Comparison of ENCODE assay signal across 18 cellular contexts in the genomic region with DNA sequence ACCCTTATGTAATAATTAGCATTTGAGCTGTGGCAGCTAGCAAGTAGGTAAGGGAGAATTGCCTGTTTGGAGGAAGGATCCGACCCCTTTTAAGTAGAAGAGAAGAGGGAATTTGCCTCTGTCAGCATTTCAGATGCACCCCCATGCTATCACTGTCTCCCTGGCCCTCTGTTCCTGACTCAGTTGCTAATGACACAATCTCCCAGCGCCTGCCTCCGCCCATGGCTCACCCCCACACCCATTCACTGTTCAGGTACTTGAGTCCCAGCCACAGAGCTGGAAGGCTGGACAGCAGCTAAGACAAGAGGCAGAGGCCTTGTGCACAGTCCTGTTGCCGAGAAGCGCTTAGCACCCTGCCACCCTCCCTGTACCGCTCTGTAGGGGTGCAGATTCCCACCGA.
DNase-seq lines count a peak whose midpoint lies in the region; ATAC-seq, FAIRE-seq and TF ChIP-seq lines count a peak whose summit lies in the region.
"Had no signal": no experiment of that assay in that cellular context is flagged by ENCODE, and none has a peak within 500 bp of the region (broad histone marks: within the 10 kb centered on the region; RNA-seq: fewer than 3 reads in every experiment).

No MANE protein-coding gene starts in this region.

- H3K9me3 ChIP-seq in BLaER1 (no peaks in the 10 kb centered on the region), H9 (ENCODE audit: control insufficient read depth, low read depth, low read length) (no peaks in the 10 kb centered on the region), K562 (replicated peaks; ENCODE audit: control insufficient read depth, insufficient read depth, low read depth, low read length) (no peaks in the 10 kb centered on the region)

- H3K27ac Mint-ChIP-seq in H9 = peak overlapping the region in 2 of 3 experiments; percentile 42 to 79; a peak in 3 of 7 replicates
- H3K27ac Mint-ChIP-seq in activated CD8-positive, alpha-beta T cell treated with anti-CD3 and anti-CD28 coated beads, Interleukin-2, amount 10 ng/mL, durations not matched to agents 7 days and 5 days = no peak overlapping the region
- H3K27ac Mint-ChIP-seq: B cell, T-cell had no signal

- peak overlapping the region in 1 of 2 experiments; percentile 63; a peak in 3 of 5 replicates for H3K4me3 Mint-ChIP-seq in H9
- no peak overlapping the region for H3K4me3 Mint-ChIP-seq in activated CD8-positive, alpha-beta T cell treated with anti-CD3 and anti-CD28 coated beads, Interleukin-2, amount 10 ng/mL, durations not matched to agents 7 days and 5 days
- H3K4me3 Mint-ChIP-seq: B cell; CD8-positive, alpha-beta memory T cell; T-cell had no signal

- no peak for TF ChIP-seq RAD21 in K562 (CRISPR knock-in tag; conservative IDR thresholded peaks at IDR 0.05 in 1 of 2, IDR thresholded peaks at IDR 0.05 in 1 of 2)

- H3T11ph ChIP-seq in H9 (ENCODE audit: low read length) = no peak overlapping the region

- no CpG with 5 or more reads among the region's 7 CpGs for WGBS in H9 (ENCODE audit: extremely low coverage, insufficient read length, low lambda C conversion rate)
- WGBS in K562 (ENCODE audit: insufficient coverage, low coverage, missing lambda C conversion rate) = 4% methylated on average over 7 of the region's 7 CpGs

- H2BK20ac ChIP-seq in H9 (ENCODE audit: low read depth, low read length, poor library complexity, severe bottlenecking) = no peak overlapping the region

- no peak overlapping the region for H3K4me3 ChIP-seq in BLaER1
- no peak overlapping the region for H3K4me3 ChIP-seq in K562
- H3K4me3 ChIP-seq: SJSA1 had no signal

- no peak overlapping the region for H2BK12ac ChIP-seq in H9 (ENCODE audit: insufficient read length, low read depth, low read length)

- H4K91ac ChIP-seq in H9 (ENCODE audit: insufficient read length, low read depth, low read length) = no peak overlapping the region

- peaks cover 0 to 8% (median 2%) of the 10 kb centered on the region in 3 experiments; a peak in 3 of 7 replicates for H3K36me3 Mint-ChIP-seq in H9 (ENCODE audit: insufficient read depth in 1 of 3, low read depth in 3 of 3)
- H3K36me3 Mint-ChIP-seq in activated CD8-positive, alpha-beta T cell treated with anti-CD3 and anti-CD28 coated beads, Interleukin-2, amount 10 ng/mL, durations not matched to agents 7 days and 5 days (ENCODE audit: low read depth) = no peaks in the 10 kb centered on the region
- H3K36me3 Mint-ChIP-seq: T-cell had no signal

- H3K4me1 Mint-ChIP-seq in H9 = peaks cover 41 to 58% of the 10 kb centered on the region in 2 experiments
- no peaks in the 10 kb centered on the region for H3K4me1 Mint-ChIP-seq in activated CD8-positive, alpha-beta T cell treated with anti-CD3 and anti-CD28 coated beads, Interleukin-2, amount 10 ng/mL, durations not matched to agents 7 days and 5 days (ENCODE audit: low read depth)
- H3K4me1 Mint-ChIP-seq: CD8-positive, alpha-beta memory T cell; T-cell had no signal

- H2AFZ ChIP-seq in H9 (ENCODE audit: low read length) (no peak overlapping the region), K562 (ENCODE audit: low read depth, low read length) (no peak overlapping the region)

- H3K27me3 Mint-ChIP-seq in H9 (ENCODE audit: low read depth) = peaks cover 56% of the 10 kb centered on the region
- H3K27me3 Mint-ChIP-seq in activated CD8-positive, alpha-beta T cell treated with anti-CD3 and anti-CD28 coated beads, Interleukin-2, amount 10 ng/mL, durations not matched to agents 7 days and 5 days (ENCODE audit: low read depth) = peaks cover 13% of the 10 kb centered on the region
- H3K27me3 Mint-ChIP-seq: B cell; CD8-positive, alpha-beta memory T cell; T-cell had no signal

- no peak overlapping the region for H4K8ac ChIP-seq in H9 (replicated peaks; ENCODE audit: insufficient read length, low read depth, low read length)

- no peak overlapping the region; the same call in 1 of the 2 replicates for H3K14ac ChIP-seq in H9 (ENCODE audit: insufficient read depth, low read length)

- H3K4me1 ChIP-seq in BLaER1 (peaks cover 65% of the 10 kb centered on the region), H9 (ENCODE audit: insufficient read depth, low read length) (peaks cover 4% of the 10 kb centered on the region; the same call in 1 of the 2 replicates), K562 (replicated peaks in 1 of 2; ENCODE audit: control insufficient read depth in 2 of 2, insufficient read depth in 2 of 2, low read length in 2 of 2) (peaks cover 0 to 1% of the 10 kb centered on the region in 2 experiments; a peak in 1 of 5 replicates)
- H3K4me1 ChIP-seq: SJSA1 had no signal

- ATAC-seq in K562 (no peak), GM18870 (IDR thresholded peaks at IDR 0.05; ENCODE audit: unreplicated experiment) (no peak)
- ATAC-seq in activated CD8-positive, alpha-beta T cell treated with anti-CD3 and anti-CD28 coated beads, Interleukin-2, amount 10 ng/mL, durations not matched to agents 7 days and 5 days = no peak
- ATAC-seq: T-cell had no signal

- no TSS peak for BruUV-seq in K562 (replicated peaks; lab: Mats Ljungman, UMichigan)

- POLR2A ChIA-PET in K562 (lab: Yijun Ruan, JAX) = no interaction called here
- POLR2A ChIA-PET in activated CD8-positive, alpha-beta T cell treated with anti-CD3 and anti-CD28 coated beads, Interleukin-2, amount 10 ng/mL, durations not matched to agents 7 days and 5 days (lab: Charles Lee) = no interaction called here

- FAIRE-seq in K562 (lab: Jason Lieb, UNC) = no peak

- CTCF ChIA-PET in K562 (lab: Yijun Ruan, JAX; ENCODE audit: low intra/inter-chr PET ratio) = no interaction called here
- CTCF ChIA-PET in activated CD8-positive, alpha-beta T cell treated with anti-CD3 and anti-CD28 coated beads, Interleukin-2, amount 10 ng/mL, durations not matched to agents 7 days and 5 days (lab: Charles Lee) = no interaction called here

- no peak for TF ChIP-seq CTCF in H9 (conservative IDR thresholded peaks at IDR 0.05)
- TF ChIP-seq CTCF in K562 (IDR thresholded peaks at IDR 0.05 in 2 of 3, conservative IDR thresholded peaks at IDR 0.05 in 1 of 3; ENCODE audit: insufficient read depth in 2 of 3, low read depth in 1 of 3, low read length in 3 of 3) = no peak

- DNase-seq in H9 (no peak), K562 (ENCODE audit: extremely low read depth in 1 of 4, low spot score in 3 of 4) (no peak), iPS-NIHi7 (ENCODE audit: extremely low spot score) (peak; percentile 39), hypothalamus (lab: John Stamatoyannopoulos, UW) (no peak)
- DNase-seq in activated CD8-positive, alpha-beta T cell treated with anti-CD3 and anti-CD28 coated beads, Interleukin-2, amount 10 ng/mL, durations not matched to agents 7 days and 5 days = no peak
- DNase-seq in activated CD4-positive, CD25-positive, alpha-beta regulatory T cell treated with anti-CD3 and anti-CD28 coated beads, Interleukin-2, amount 50 U/mL, for 72 hours = no peak
- DNase-seq: ACHN; CD8-positive, alpha-beta memory T cell; EL; NCI-H1105 treated with DMSO at 0.1 percent for 48 hours; NCI-H226; T-cell had no signal

- H3K36me3 ChIP-seq in BLaER1 (peaks cover 13% of the 10 kb centered on the region), K562 (ENCODE audit: control insufficient read depth, insufficient read depth, low read length) (no peaks in the 10 kb centered on the region)
- H3K36me3 ChIP-seq: SJSA1 had no signal

- H2BK5ac ChIP-seq in H9 (ENCODE audit: insufficient read length, low read length) = no peak overlapping the region

- H4K20me1 ChIP-seq in BLaER1 = peaks cover 7% of the 10 kb centered on the region; the same call in 1 of the 2 replicates
- H4K20me1 ChIP-seq in H9 (ENCODE audit: control insufficient read depth, insufficient read depth, insufficient read length) = no peaks in the 10 kb centered on the region
- 0 out of 2 replicates have a peak, but pooled peaks cover 8% of the 10 kb centered on the region for H4K20me1 ChIP-seq in K562 (replicated peaks; ENCODE audit: control insufficient read depth, insufficient read depth, low read length)

- H3K4me2 ChIP-seq in BLaER1 = peak overlapping the region; percentile 81
- H3K4me2 ChIP-seq in H9 (ENCODE audit: insufficient read depth, insufficient read length, low read length) = peak overlapping the region; percentile 27
- no peak overlapping the region for H3K4me2 ChIP-seq in K562 (ENCODE audit: insufficient read depth, low read length)
- H3K4me2 ChIP-seq: KMS-11 had no signal

- no peak for TF ChIP-seq POLR2A in K562 (conservative IDR thresholded peaks at IDR 0.05)

- TF ChIP-seq EP300 in K562 (IDR thresholded peaks at IDR 0.05; ENCODE audit: low read length) = no peak

- no peaks in the 10 kb centered on the region for H3K9me1 ChIP-seq in K562 (ENCODE audit: control insufficient read depth, insufficient read depth, low read length)

- H3K9me3 Mint-ChIP-seq in H9 = peaks cover 0 to 5% of the 10 kb centered on the region in 2 experiments; a peak in 2 of 5 replicates
- no peaks in the 10 kb centered on the region for H3K9me3 Mint-ChIP-seq in activated CD8-positive, alpha-beta T cell treated with anti-CD3 and anti-CD28 coated beads, Interleukin-2, amount 10 ng/mL, durations not matched to agents 7 days and 5 days (ENCODE audit: insufficient read depth)
- H3K9me3 Mint-ChIP-seq: CD8-positive, alpha-beta memory T cell; T-cell had no signal

- no peaks in the 10 kb centered on the region for H3K79me2 ChIP-seq in H9 (ENCODE audit: insufficient read depth, low read length)
- H3K79me2 ChIP-seq in K562 (ENCODE audit: control insufficient read depth, insufficient read depth, low read length) = no peaks in the 10 kb centered on the region

- no peaks in the 10 kb centered on the region for H3K23me2 ChIP-seq in H9 (ENCODE audit: insufficient read length, low read depth, low read length, poor library complexity, severe bottlenecking)

- H3K27me3 ChIP-seq in BLaER1 = no peaks in the 10 kb centered on the region
- no peaks in the 10 kb centered on the region; the same call in 1 of the 2 replicates for H3K27me3 ChIP-seq in H9 (ENCODE audit: insufficient read depth, low read length)
- H3K27me3 ChIP-seq in K562 (ENCODE audit: control insufficient read depth in 2 of 2, insufficient read depth in 2 of 2, low read length in 2 of 2) = peaks cover 17 to 52% of the 10 kb centered on the region in 2 experiments
- H3K27me3 ChIP-seq: SJSA1 had no signal

- H4K5ac ChIP-seq in H9 (ENCODE audit: insufficient read length, low read depth, low read length) = no peak overlapping the region

- no peaks in the 10 kb centered on the region for H3K79me1 ChIP-seq in H9 (ENCODE audit: insufficient read depth, low read depth, low read length, poor library complexity, severe bottlenecking)

- intact Hi-C loops in K562 (cut with micrococcal nuclease) = no loop called here

- H3K27ac ChIP-seq in BLaER1 (peak overlapping the region; percentile 13; the same call in 1 of the 2 replicates), H9 (ENCODE audit: insufficient read length, low read depth, low read length) (no peak overlapping the region), K562 (ENCODE audit: extremely low read depth, low read depth, low read length) (no peak overlapping the region)
- H3K27ac ChIP-seq: KMS-11, RWPE1, SJSA1 had no signal

- in situ Hi-C loops in K562 (cut with MboI) = no loop called here

- H2BK15ac ChIP-seq in H9 (ENCODE audit: low read depth, low read length) = no peak overlapping the region

- no peak overlapping the region for H2BK120ac ChIP-seq in H9 (ENCODE audit: low read depth, low read length, poor library complexity, severe bottlenecking)

- no peak overlapping the region for H2AK5ac ChIP-seq in H9 (ENCODE audit: insufficient read length, low read length)

- no peak overlapping the region for H3K56ac ChIP-seq in H9 (ENCODE audit: insufficient read length, low read depth, low read length)

- no peak overlapping the region for H3K23ac ChIP-seq in H9 (ENCODE audit: insufficient read length, low read depth, low read length)

- H3K18ac ChIP-seq in H9 (ENCODE audit: insufficient read length, low read depth, low read length) = peak overlapping the region; percentile 7

- no peak overlapping the region; the same call in 1 of the 2 replicates for H3K9ac ChIP-seq in BLaER1
- H3K9ac ChIP-seq in H9 (ENCODE audit: extremely low read depth, insufficient read length, low read length) = no peak overlapping the region
- H3K9ac ChIP-seq in K562 (ENCODE audit: insufficient read depth in 1 of 2, low read depth in 2 of 2, low read length in 2 of 2) = no peak overlapping the region
- H3K9ac ChIP-seq: KMS-11 had no signal

- no peak overlapping the region for H3K4ac ChIP-seq in H9 (ENCODE audit: low read depth, low read length)
